ENCODE assay signal across 29 cellular contexts in genomic region chr2:42446503-42447271, GRCh38. TPM values are rescaled to one million over a fixed set of nuclear protein-coding genes. Genes with fewer than 3 reads are reported as not detected.
DNase-seq lines count a peak whose midpoint lies in the region; ATAC-seq, FAIRE-seq and TF ChIP-seq lines count a peak whose summit lies in the region.
"Had no signal": no experiment of that assay in that cellular context is flagged by ENCODE, and none has a peak within 500 bp of the region (broad histone marks: within the 10 kb centered on the region; RNA-seq: fewer than 3 reads in every experiment).

No MANE protein-coding gene starts in this region.

- H3K4me1 ChIP-seq in HAP-1 = peaks cover 6% of the 10 kb centered on the region
- H3K4me1 ChIP-seq in transverse colon = peaks cover 0 to 18% (median 8%) of the 10 kb centered on the region in 4 donors
- H3K4me1 ChIP-seq: spleen had no signal

- H3K36me3 ChIP-seq in HAP-1 (replicated peaks) (no peaks in the 10 kb centered on the region), kidney epithelial cell (ENCODE audit: control insufficient read depth, insufficient read depth, low read length) (no peaks in the 10 kb centered on the region), transverse colon (no peaks in the 10 kb centered on the region)
- H3K36me3 ChIP-seq: MG63, spleen had no signal

- no peaks in the 10 kb centered on the region for H3K27me3 Mint-ChIP-seq in WTC11 (ENCODE audit: low read depth)
- H3K27me3 Mint-ChIP-seq: activated naive CD4-positive, alpha-beta T cell treated with anti-CD3 and anti-CD28 coated beads, Interleukin-2, amount 10 ng/mL, durations not matched to agents 7 days and 5 days had no signal

- H3K9me3 ChIP-seq in HAP-1 (no peaks in the 10 kb centered on the region), transverse colon (no peaks in the 10 kb centered on the region)
- H3K9me3 ChIP-seq: MG63, spleen had no signal

- TF ChIP-seq POLR2A in transverse colon (IDR thresholded peaks at IDR 0.05) = no peak
- TF ChIP-seq POLR2A in H54 (IDR thresholded peaks at IDR 0.05; ENCODE audit: low read depth, low read length) = no peak

- peaks cover 9% of the 10 kb centered on the region for H3K36me3 Mint-ChIP-seq in WTC11
- H3K36me3 Mint-ChIP-seq: activated CD8-positive, alpha-beta memory T cell treated with anti-CD3 and anti-CD28 coated beads, Interleukin-2, amount 10 ng/mL, durations not matched to agents 7 days and 5 days; activated naive CD4-positive, alpha-beta T cell treated with anti-CD3 and anti-CD28 coated beads, Interleukin-2, amount 10 ng/mL, durations not matched to agents 7 days and 5 days; stimulated activated naive B cell treated with anti-CD40 and anti-IgM and Interleukin-4, amounts not matched to agents 10 μg/mL and 1 μg/mL and 100 μg/mL, for 72 hours had no signal

- no peaks in the 10 kb centered on the region for H3K9me3 Mint-ChIP-seq in WTC11
- H3K9me3 Mint-ChIP-seq: activated naive CD4-positive, alpha-beta T cell treated with anti-CD3 and anti-CD28 coated beads, Interleukin-2, amount 10 ng/mL, durations not matched to agents 7 days and 5 days; nephron; stimulated activated naive B cell treated with anti-CD40 and anti-IgM and Interleukin-4, amounts not matched to agents 10 μg/mL and 1 μg/mL and 100 μg/mL, for 72 hours had no signal

- H3K4me1 Mint-ChIP-seq in WTC11 = peaks cover 20% of the 10 kb centered on the region
- H3K4me1 Mint-ChIP-seq: activated CD8-positive, alpha-beta memory T cell treated with anti-CD3 and anti-CD28 coated beads, Interleukin-2, amount 10 ng/mL, durations not matched to agents 7 days and 5 days; activated naive CD4-positive, alpha-beta T cell treated with anti-CD3 and anti-CD28 coated beads, Interleukin-2, amount 10 ng/mL, durations not matched to agents 7 days and 5 days; nephron; stimulated activated naive B cell treated with anti-CD40 and anti-IgM and Interleukin-4, amounts not matched to agents 10 μg/mL and 1 μg/mL and 100 μg/mL, for 72 hours; T-helper 17 cell had no signal

- intact Hi-C loops in transverse colon (cut with DNase I; ENCODE audit: low total_unique reads) = no loop called here

- H3K4me3 ChIP-seq in HAP-1 (no peak overlapping the region), kidney epithelial cell (ENCODE audit: low read depth, low read length) (no peak overlapping the region), transverse colon (no peak overlapping the region)
- H3K4me3 ChIP-seq: MG63, spleen had no signal

- H3K27ac Mint-ChIP-seq in WTC11 = peak overlapping the region; percentile 73; the same call in 1 of the 2 replicates
- H3K27ac Mint-ChIP-seq: activated CD8-positive, alpha-beta memory T cell treated with anti-CD3 and anti-CD28 coated beads, Interleukin-2, amount 10 ng/mL, durations not matched to agents 7 days and 5 days; activated naive CD4-positive, alpha-beta T cell treated with anti-CD3 and anti-CD28 coated beads, Interleukin-2, amount 10 ng/mL, durations not matched to agents 7 days and 5 days; stimulated activated naive B cell treated with anti-CD40 and anti-IgM and Interleukin-4, amounts not matched to agents 10 μg/mL and 1 μg/mL and 100 μg/mL, for 72 hours; T-helper 17 cell had no signal

- CTCF ChIA-PET in WTC11 (lab: Charles Lee) = interaction anchor here (1.3 kb wide), 1 partner anchor 11 kb away, joined by 5 read pairs; no protein-coding TSS in a partner anchor

- TF ChIP-seq CTCF in WTC11 (IDR thresholded peaks at IDR 0.05) (no peak), kidney epithelial cell (IDR thresholded peaks at IDR 0.05; ENCODE audit: insufficient read depth, low read length, poor library complexity, severe bottlenecking) (no peak), transverse colon (IDR thresholded peaks at IDR 0.05) (no peak)

- no peak overlapping the region for H3K4me3 Mint-ChIP-seq in WTC11
- H3K4me3 Mint-ChIP-seq: activated CD8-positive, alpha-beta memory T cell treated with anti-CD3 and anti-CD28 coated beads, Interleukin-2, amount 10 ng/mL, durations not matched to agents 7 days and 5 days; activated naive CD4-positive, alpha-beta T cell treated with anti-CD3 and anti-CD28 coated beads, Interleukin-2, amount 10 ng/mL, durations not matched to agents 7 days and 5 days; nephron; stimulated activated naive B cell treated with anti-CD40 and anti-IgM and Interleukin-4, amounts not matched to agents 10 μg/mL and 1 μg/mL and 100 μg/mL, for 72 hours; T-helper 17 cell had no signal

- peak; percentile 74 to 95 for DNase-seq in HAP-1 (ENCODE audit: low spot score in 2 of 2)
- no peak for DNase-seq in WTC11 (ENCODE audit: low spot score)
- DNase-seq in kidney epithelial cell (ENCODE audit: low read depth) = peak; percentile 18
- DNase-seq in transverse colon = peak; percentile 14
- no peak for DNase-seq in NCI-H446 treated with DMSO at 0.1 percent for 48 hours (lab: John Stamatoyannopoulos, UW)
- DNase-seq in H54 (ENCODE audit: insufficient read length, low spot score) = no peak
- DNase-seq: activated CD4-positive, alpha-beta T cell treated with anti-CD3 and anti-CD28 coated beads, Interleukin-2, amount 50 U/mL, for 1 hour; activated CD8-positive, alpha-beta memory T cell treated with anti-CD3 and anti-CD28 coated beads, Interleukin-2, amount 10 ng/mL, durations not matched to agents 7 days and 5 days; activated naive CD4-positive, alpha-beta T cell treated with anti-CD3 and anti-CD28 coated beads, Interleukin-2, amount 10 ng/mL, durations not matched to agents 7 days and 5 days; aorta; Calu3; cerebellar nuclear complex; erythroblast; head of caudate nucleus; MG63; midbrain; NCI-H1436 treated with DMSO at 0.1 percent for 48 hours; NCI-H2171; NCI-H69; spleen; stimulated activated CD4-positive, alpha-beta T cell treated with anti-CD3 and anti-CD28 coated beads, Interleukin-2, amount 100 ng/mL, for 48 hours; stimulated activated naive B cell treated with anti-CD40 and anti-IgM and Interleukin-4, amounts not matched to agents 10 μg/mL and 1 μg/mL and 100 μg/mL, for 72 hours; T-helper 17 cell had no signal

- in situ Hi-C loops in HAP-1 (cut with MboI; ENCODE audit: low sequenced_read_pairs) (no loop called here), transverse colon (cut with MboI; ENCODE audit: low pct_ligation_motif_present in 1 of 4, low pct_unique_long_range_greater_than_20kb in 1 of 4, low sequenced_read_pairs in 3 of 4) (no loop called here)

- no peaks in the 10 kb centered on the region for H3K27me3 ChIP-seq in HAP-1 (ENCODE audit: low read depth)
- H3K27me3 ChIP-seq in kidney epithelial cell (ENCODE audit: control insufficient read depth, insufficient read depth, low read length) = peaks cover 2% of the 10 kb centered on the region
- H3K27me3 ChIP-seq in transverse colon = no peaks in the 10 kb centered on the region

- peak overlapping the region; percentile 70 to 79 (median 76) for H3K27ac ChIP-seq in transverse colon
- H3K27ac ChIP-seq: C4-2B, spleen had no signal

- POLR2A ChIA-PET in WTC11 (lab: Charles Lee) = interaction anchor here (0.5 to 0.7 kb wide), 2 partner anchors 9 to 349 kb away, joined by 3 to 6 read pairs; no protein-coding TSS in a partner anchor

- no peak for TF ChIP-seq EP300 in transverse colon (IDR thresholded peaks at IDR 0.05; ENCODE audit: low read depth)

- no peak for ATAC-seq in WTC11
- ATAC-seq in GM21717 (IDR thresholded peaks at IDR 0.05; ENCODE audit: unreplicated experiment) = no peak
- ATAC-seq: activated CD8-positive, alpha-beta memory T cell treated with anti-CD3 and anti-CD28 coated beads, Interleukin-2, amount 10 ng/mL, durations not matched to agents 7 days and 5 days; stimulated activated naive B cell treated with anti-CD40 and anti-IgM and Interleukin-4, amounts not matched to agents 10 μg/mL and 1 μg/mL and 100 μg/mL, for 72 hours; T-helper 17 cell had no signal

- no peak for FAIRE-seq in H54 (lab: Jason Lieb, UNC)
- FAIRE-seq: GM12891 had no signal

TF ChIP-seq in WTC11, 78 proteins besides CTCF, POLR2A, EP300 and RAD21:
- TF ChIP-seq ATF2 (CRISPR knock-in tag; IDR thresholded peaks at IDR 0.05; ENCODE audit: borderline replicate concordance, low read depth) (no peak), HMGA2 (CRISPR knock-in tag; IDR thresholded peaks at IDR 0.05) (no peak), ZNF423 (CRISPR knock-in tag; IDR thresholded peaks at IDR 0.05) (no peak), GRHL2 (CRISPR knock-in tag; IDR thresholded peaks at IDR 0.05; ENCODE audit: insufficient replicate concordance, severe bottlenecking) (no peak), KAT7 (CRISPR knock-in tag; IDR thresholded peaks at IDR 0.05; ENCODE audit: borderline replicate concordance) (no peak), CREB1 (CRISPR knock-in tag; IDR thresholded peaks at IDR 0.05) (no peak), RORB (CRISPR knock-in tag; IDR thresholded peaks at IDR 0.05) (no peak), SMAD3 (CRISPR knock-in tag; IDR thresholded peaks at IDR 0.05; ENCODE audit: borderline replicate concordance) (no peak), ETV6 (CRISPR knock-in tag; IDR thresholded peaks at IDR 0.05) (no peak), ZBTB43 (CRISPR knock-in tag; IDR thresholded peaks at IDR 0.05) (no peak), ATF1 (CRISPR knock-in tag; IDR thresholded peaks at IDR 0.05) (no peak), EMX1 (CRISPR knock-in tag; IDR thresholded peaks at IDR 0.05) (no peak), ZNF219 (CRISPR knock-in tag; IDR thresholded peaks at IDR 0.05; ENCODE audit: borderline replicate concordance) (no peak)

RNA-seq across cellular contexts. Expression of gene KCNG3, which starts 47.1 kb away (rescaled TPM):
- total RNA-seq in WTC11 (2021) = 12.9 to 15.5 TPM (median 13.1 TPM) in 3 replicates
- total RNA-seq in kidney epithelial cell = 0.55 and 0.79 TPM in 2 replicates
- total RNA-seq in transverse colon = 10 to 100 TPM; 11.3 to 25.4 (median 18.5) TPM
- total RNA-seq: activated CD8-positive, alpha-beta memory T cell treated with anti-CD3 and anti-CD28 coated beads, Interleukin-2, amount 10 ng/mL, durations not matched to agents 7 days and 5 days; fibroblast of villous mesenchyme; osteocyte; T-helper 17 cell had no signal

Comparison
In these comparisons a context has a peak if more than half of its experiments do, and no peak if none do; other contexts are left out.
1. DNase-seq: peak in HAP-1 (2 of 2), kidney epithelial cell (single experiment) and transverse colon (single experiment); none in WTC11 (single experiment), NCI-H446 treated with DMSO at 0.1 percent for 48 hours (single experiment) and H54 (single experiment).